12 cellular contexts compared by ENCODE assay signal in the genomic region with DNA sequence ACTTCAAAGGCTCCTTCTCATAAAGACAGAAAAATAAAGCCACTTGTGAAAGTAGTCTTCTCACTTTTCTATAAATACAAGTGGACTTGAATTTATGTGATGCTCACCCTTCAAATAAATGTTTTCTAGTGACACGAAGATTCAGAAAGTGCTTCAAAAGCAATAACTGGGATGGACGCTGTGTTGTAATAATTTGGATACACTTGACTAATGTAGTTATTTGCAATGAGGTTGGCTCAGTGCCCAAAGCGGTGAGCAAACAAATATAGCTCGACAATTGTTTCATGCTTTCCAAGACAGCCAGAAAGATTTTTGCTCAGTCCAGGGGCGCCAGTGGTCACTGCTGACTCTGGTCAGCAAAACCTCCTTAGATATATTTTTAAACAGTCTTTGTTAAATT.
DNase-seq lines count a peak whose midpoint lies in the region; ATAC-seq and TF ChIP-seq lines count a peak whose summit lies in the region.
"Had no signal": no experiment of that assay in that cellular context is flagged by ENCODE, and none has a peak within 500 bp of the region (broad histone marks: within the 10 kb centered on the region; RNA-seq: fewer than 3 reads in every experiment).

No MANE protein-coding gene starts in this region.

- H3K4me1 ChIP-seq in uterus: no peaks in the 10 kb centered on the region
- H3K4me1 ChIP-seq: heart left ventricle, lower lobe of right lung had no signal

- no peak overlapping the region for H3K27ac ChIP-seq in uterus
- H3K27ac ChIP-seq: heart left ventricle, lower lobe of right lung had no signal

- H3K4me3 ChIP-seq in astrocyte of the cerebellum (ENCODE audit: low read depth, low read length) (no peak overlapping the region), skeletal muscle cell (ENCODE audit: low read depth, low read length) (no peak overlapping the region), uterus (no peak overlapping the region)
- H3K4me3 ChIP-seq: GM23338, heart left ventricle, lower lobe of right lung had no signal

- H3K27me3 ChIP-seq in uterus: no peaks in the 10 kb centered on the region
- H3K27me3 ChIP-seq: heart left ventricle had no signal

- TF ChIP-seq CTCF in astrocyte of the cerebellum (IDR thresholded peaks at IDR 0.05; ENCODE audit: low read depth, low read length, missing control alignments) (no peak), uterus (IDR thresholded peaks at IDR 0.05) (no peak)

- no peak for ATAC-seq in HG03039 (IDR thresholded peaks at IDR 0.05; ENCODE audit: unreplicated experiment)
- ATAC-seq: CD8-positive, alpha-beta T cell; GM23338; heart left ventricle; lower lobe of right lung had no signal

- in situ Hi-C loops in astrocyte of the cerebellum (cut with HindIII; ENCODE audit: low sequenced_read_pairs): no loop called here

- DNase-seq in NCI-H1092 treated with DMSO at 0.1 percent for 48 hours (lab: John Stamatoyannopoulos, UW): peak; percentile 92
- peak; percentile 39 for DNase-seq in NCI-H2227 (lab: John Stamatoyannopoulos, UW; ENCODE audit: unreplicated experiment)
- peak; percentile 37 for DNase-seq in astrocyte of the cerebellum (ENCODE audit: low read depth)
- DNase-seq in skeletal muscle cell (ENCODE audit: low read depth): peak; percentile 5
- DNase-seq in uterus: no peak
- no peak for DNase-seq in head of caudate nucleus
- DNase-seq: CD8-positive, alpha-beta T cell; heart left ventricle; lower lobe of right lung; T-helper 2 cell had no signal

- no peak for TF ChIP-seq POLR2A in uterus (IDR thresholded peaks at IDR 0.05)

- H3K9me3 ChIP-seq in uterus: no peaks in the 10 kb centered on the region
- H3K9me3 ChIP-seq: heart left ventricle, lower lobe of right lung had no signal

- no peaks in the 10 kb centered on the region for H3K36me3 ChIP-seq in uterus
- H3K36me3 ChIP-seq: heart left ventricle, lower lobe of right lung had no signal

- intact Hi-C loops in uterus (cut with DNase I; ENCODE audit: low total_unique reads) (no loop called here), head of caudate nucleus (cut with DNase I) (no loop called here)

Comparison
In these comparisons a context has a peak if more than half of its experiments do, and no peak if none do; other contexts are left out.
1. DNase-seq: peak in NCI-H1092 treated with DMSO at 0.1 percent for 48 hours (single experiment), NCI-H2227 (single experiment), astrocyte of the cerebellum (single experiment) and skeletal muscle cell (single experiment); none in uterus (0 of 2) and head of caudate nucleus (0 of 42).